10 cellular contexts compared by ENCODE assay signal in the genomic region with DNA sequence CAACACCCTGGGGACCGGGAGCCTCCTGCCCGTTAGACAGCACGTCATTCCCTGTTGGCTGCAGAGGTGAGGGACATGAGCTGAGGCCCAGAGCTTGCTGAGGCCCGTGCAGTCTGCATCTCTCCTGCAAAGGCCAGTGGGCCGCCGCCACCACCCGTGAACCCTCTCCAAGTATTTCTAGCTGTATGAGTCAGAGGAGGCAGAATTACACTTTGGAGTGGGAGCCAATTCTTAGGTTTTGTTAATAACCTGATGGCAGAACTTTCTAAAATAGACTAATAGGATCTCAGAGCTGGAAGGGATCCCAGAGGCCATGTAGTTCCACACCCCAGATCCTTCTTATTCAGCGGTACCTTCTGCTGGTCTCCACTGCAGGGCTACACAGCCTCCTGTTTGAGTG.
DNase-seq lines count a peak whose midpoint lies in the region; ATAC-seq, FAIRE-seq and TF ChIP-seq lines count a peak whose summit lies in the region.
"Had no signal": no experiment of that assay in that cellular context is flagged by ENCODE, and none has a peak within 500 bp of the region (broad histone marks: within the 10 kb centered on the region; RNA-seq: fewer than 3 reads in every experiment).

No MANE protein-coding gene starts in this region.

- H3K27me3 Mint-ChIP-seq in HFFc6 (ENCODE audit: insufficient read depth), result peaks cover 21% of the 10 kb centered on the region
- peaks cover 17% of the 10 kb centered on the region for H3K27me3 Mint-ChIP-seq in endothelial cell (ENCODE audit: unreplicated experiment)

- no peaks in the 10 kb centered on the region for H3K27me3 ChIP-seq in lower lobe of right lung (ENCODE audit: low read depth)
- H3K27me3 ChIP-seq in thoracic aorta (replicated peaks; ENCODE audit: insufficient read depth), result no peaks in the 10 kb centered on the region

- in situ Hi-C loops in KBM-7 (cut with MboI; ENCODE audit: low pct_unique_long_range_greater_than_20kb, low sequenced_read_pairs), result no loop called here

- no peak overlapping the region for H3K4me3 Mint-ChIP-seq in HFFc6
- H3K4me3 Mint-ChIP-seq in endothelial cell (ENCODE audit: unreplicated experiment), result peak overlapping the region; percentile 62
- H3K4me3 Mint-ChIP-seq: activated naive CD8-positive, alpha-beta T cell treated with anti-CD3 and anti-CD28 coated beads, Interleukin-2, amount 10 ng/mL, durations not matched to agents 7 days and 5 days; mesothelial cell of epicardium had no signal

- no peaks in the 10 kb centered on the region for H3K36me3 Mint-ChIP-seq in HFFc6 (ENCODE audit: low read depth)
- H3K36me3 Mint-ChIP-seq in endothelial cell (ENCODE audit: low read depth, unreplicated experiment), result peaks cover 76% of the 10 kb centered on the region
- H3K36me3 Mint-ChIP-seq: activated naive CD8-positive, alpha-beta T cell treated with anti-CD3 and anti-CD28 coated beads, Interleukin-2, amount 10 ng/mL, durations not matched to agents 7 days and 5 days; mesothelial cell of epicardium had no signal

- H3K27ac Mint-ChIP-seq in HFFc6 (no peak overlapping the region), endothelial cell (ENCODE audit: unreplicated experiment) (no peak overlapping the region)
- H3K27ac Mint-ChIP-seq: activated naive CD8-positive, alpha-beta T cell treated with anti-CD3 and anti-CD28 coated beads, Interleukin-2, amount 10 ng/mL, durations not matched to agents 7 days and 5 days; mesothelial cell of epicardium had no signal

- DNase-seq in HFFc6 (peak; percentile 25), endothelial cell (ENCODE audit: low spot score) (no peak), lower lobe of right lung (no peak), thoracic aorta (ENCODE audit: low spot score) (peak; percentile 59), iPS-NIHi11 (ENCODE audit: low spot score) (no peak), KBM-7 (no peak), GM19239 (ENCODE audit: insufficient read length, low spot score) (no peak)
- DNase-seq: activated naive CD8-positive, alpha-beta T cell treated with anti-CD3 and anti-CD28 coated beads, Interleukin-2, amount 10 ng/mL, durations not matched to agents 7 days and 5 days had no signal

- H3K36me3 ChIP-seq in lower lobe of right lung, result peaks cover 12% of the 10 kb centered on the region
- peaks cover 23% of the 10 kb centered on the region for H3K36me3 ChIP-seq in thoracic aorta

- H3K4me3 ChIP-seq in lower lobe of right lung (no peak overlapping the region), thoracic aorta (no peak overlapping the region)

- H3K27ac ChIP-seq in lower lobe of right lung (no peak overlapping the region), thoracic aorta (peak overlapping the region; percentile 76 to 80)

- H3K4me1 Mint-ChIP-seq in HFFc6 (ENCODE audit: low read depth), result peaks cover 7% of the 10 kb centered on the region
- peaks cover 42% of the 10 kb centered on the region for H3K4me1 Mint-ChIP-seq in endothelial cell (ENCODE audit: unreplicated experiment)

- ATAC-seq in lower lobe of right lung (peak; percentile 54 to 57), thoracic aorta (ENCODE audit: insufficient number of reproducible peaks, low FRiP score, low read depth) (peak; percentile 93), GM18867 (IDR thresholded peaks at IDR 0.05; ENCODE audit: unreplicated experiment) (no peak)

- no peaks in the 10 kb centered on the region for H3K9me3 ChIP-seq in lower lobe of right lung
- no peaks in the 10 kb centered on the region for H3K9me3 ChIP-seq in thoracic aorta

- peaks cover 6% of the 10 kb centered on the region for H3K4me1 ChIP-seq in lower lobe of right lung
- peaks cover 14 to 47% of the 10 kb centered on the region in 2 donors for H3K4me1 ChIP-seq in thoracic aorta (ENCODE audit: control insufficient read depth in 1 of 2, low read depth in 2 of 2)

- FAIRE-seq in GM19239 (lab: Jason Lieb, UNC), result no peak

- no peaks in the 10 kb centered on the region for H3K9me3 Mint-ChIP-seq in HFFc6
- no peaks in the 10 kb centered on the region for H3K9me3 Mint-ChIP-seq in endothelial cell (ENCODE audit: unreplicated experiment)
- H3K9me3 Mint-ChIP-seq: activated naive CD8-positive, alpha-beta T cell treated with anti-CD3 and anti-CD28 coated beads, Interleukin-2, amount 10 ng/mL, durations not matched to agents 7 days and 5 days; mesothelial cell of epicardium had no signal

- no peak for TF ChIP-seq CTCF in HFFc6 (IDR thresholded peaks at IDR 0.05)
- TF ChIP-seq CTCF in endothelial cell (IDR thresholded peaks at IDR 0.05; ENCODE audit: unreplicated experiment), result no peak
- TF ChIP-seq CTCF in lower lobe of right lung (IDR thresholded peaks at IDR 0.05), result no peak
- TF ChIP-seq CTCF in thoracic aorta (IDR thresholded peaks at IDR 0.05), result no peak

- intact Hi-C loops in lower lobe of right lung (cut with DNase I), result no loop called here

Comparison
In these comparisons a context has a peak if more than half of its experiments do, and no peak if none do; other contexts are left out.
1. DNase-seq: peak in HFFc6 (single experiment) and thoracic aorta (single experiment); none in endothelial cell (single experiment), lower lobe of right lung (single experiment), iPS-NIHi11 (single experiment), KBM-7 (single experiment) and GM19239 (single experiment).